In genomic region chr7:1136841-1137516, GRCh38 we compare ENCODE assay signal across 8 cellular contexts. TPM values are rescaled to one million over a fixed set of nuclear protein-coding genes. Genes with fewer than 3 reads are reported as not detected.
DNase-seq lines count a peak whose midpoint lies in the region; ATAC-seq and TF ChIP-seq lines count a peak whose summit lies in the region.

No MANE protein-coding gene starts in this region.

- H3K4me1 ChIP-seq in trophoblast cell (ENCODE audit: control insufficient read depth in 1 of 2, insufficient read depth in 2 of 2, low read length in 2 of 2), result peaks cover 8 to 10% of the 10 kb centered on the region in 2 experiments

- H4K8ac ChIP-seq in trophoblast cell (ENCODE audit: low read depth, low read length), result no peak overlapping the region

- H3K9ac ChIP-seq in trophoblast cell (ENCODE audit: low read length), result no peak overlapping the region

- H3K18ac ChIP-seq in trophoblast cell (ENCODE audit: low read length), result no peak overlapping the region

- TF ChIP-seq POLR2A in GM18505 (IDR thresholded peaks at IDR 0.05; ENCODE audit: borderline replicate concordance, extremely low read depth, insufficient read depth, insufficient read length), result peak; percentile 20

- H3K36me3 Mint-ChIP-seq in endothelial cell (ENCODE audit: low read depth, unreplicated experiment), result peaks cover 11% of the 10 kb centered on the region

- H3K27ac ChIP-seq in RWPE1 (peak overlapping the region; percentile 69), trophoblast cell (ENCODE audit: low read depth, low read length) (no peak overlapping the region)

- no CpG with 5 or more reads among the region's 9 CpGs for WGBS in trophoblast cell (ENCODE audit: extremely low coverage, insufficient coverage, insufficient read length)

- no peak overlapping the region for H4K91ac ChIP-seq in trophoblast cell (ENCODE audit: low read depth, low read length)

- TF ChIP-seq CTCF in RWPE1 (conservative IDR thresholded peaks at IDR 0.05; ENCODE audit: low read depth) (no peak), endothelial cell (IDR thresholded peaks at IDR 0.05; ENCODE audit: unreplicated experiment) (no peak)

- in situ Hi-C loops in ACHN (cut with HindIII; ENCODE audit: low pct_ligation_motif_present, low pct_unique_long_range_greater_than_20kb, low sequenced_read_pairs), result no loop called here

- peak overlapping the region; percentile 79 for H3K4me2 ChIP-seq in trophoblast cell (ENCODE audit: low read length)

- H3K4me3 ChIP-seq in trophoblast cell (ENCODE audit: low read depth, low read length), result peak overlapping the region; percentile 78

- no peak overlapping the region for H2BK120ac ChIP-seq in trophoblast cell (ENCODE audit: insufficient read depth, low read length, poor library complexity)

- H3K36me3 ChIP-seq in trophoblast cell (ENCODE audit: control insufficient read depth in 1 of 2, insufficient read depth in 2 of 2, low read length in 2 of 2), result peaks cover 0 to 1% of the 10 kb centered on the region in 2 experiments

- H3K4me3 Mint-ChIP-seq in endothelial cell (ENCODE audit: unreplicated experiment), result peak overlapping the region; percentile 87

- no peak overlapping the region for H3K4ac ChIP-seq in trophoblast cell (ENCODE audit: low read depth, low read length)

- POLR2A ChIA-PET in RWPE1 (lab: Yijun Ruan, JAX; ENCODE audit: low non-redundant PET), result no interaction called here

- H3K4me1 Mint-ChIP-seq in endothelial cell (ENCODE audit: unreplicated experiment), result peaks cover 8% of the 10 kb centered on the region

- peaks cover 3% of the 10 kb centered on the region for H3K79me1 ChIP-seq in trophoblast cell (ENCODE audit: low read length)

- no peak overlapping the region for H4K12ac ChIP-seq in trophoblast cell (ENCODE audit: low read depth, low read length)

- H3K79me2 ChIP-seq in trophoblast cell (ENCODE audit: control insufficient read depth, insufficient read depth, low read length, poor library complexity), result no peaks in the 10 kb centered on the region

- H3K27me3 Mint-ChIP-seq in endothelial cell (ENCODE audit: unreplicated experiment), result peaks cover 2% of the 10 kb centered on the region

- H3K27me3 ChIP-seq in trophoblast cell (ENCODE audit: insufficient read depth, low read length), result no peaks in the 10 kb centered on the region

- no peak overlapping the region for H3K14ac ChIP-seq in trophoblast cell (ENCODE audit: low read length)

- DNase-seq in ACHN (peak; percentile 20), RWPE1 (ENCODE audit: low spot score) (no peak), endothelial cell (ENCODE audit: low spot score) (no peak), trophoblast cell (no peak), UCSD-AML1 (lab: John Stamatoyannopoulos, UW; ENCODE audit: unreplicated experiment) (no peak), AG08395 (ENCODE audit: low spot score) (no peak)

- H3K9me3 Mint-ChIP-seq in endothelial cell (ENCODE audit: unreplicated experiment), result no peaks in the 10 kb centered on the region

- no peaks in the 10 kb centered on the region for H3K9me3 ChIP-seq in trophoblast cell (ENCODE audit: insufficient read depth, low read depth, low read length)

- no peak overlapping the region for H2BK5ac ChIP-seq in trophoblast cell (ENCODE audit: low read depth, low read length, poor library complexity)

- no peak for ATAC-seq in GM18505 (IDR thresholded peaks at IDR 0.05; ENCODE audit: unreplicated experiment)
- ATAC-seq in GM21515 (IDR thresholded peaks at IDR 0.05; ENCODE audit: unreplicated experiment), result no peak

- CTCF ChIA-PET in RWPE1 (lab: Yijun Ruan, JAX), result interaction anchor here (0.7 to 3.1 kb wide), 2 partner anchors 51 to 144 kb away, joined by 3 to 13 read pairs; no protein-coding TSS in a partner anchor

- no peak overlapping the region for H3K23ac ChIP-seq in trophoblast cell (ENCODE audit: low read length)

- H2BK12ac ChIP-seq in trophoblast cell (ENCODE audit: low read length), result no peak overlapping the region

- peak overlapping the region; percentile 10 for H2AFZ ChIP-seq in trophoblast cell (ENCODE audit: insufficient read depth, low read length, poor library complexity)

- no peak overlapping the region for H2AK5ac ChIP-seq in trophoblast cell (ENCODE audit: low read length)

- peak overlapping the region; percentile 10 for H3K27ac Mint-ChIP-seq in endothelial cell (ENCODE audit: unreplicated experiment)

RNA-seq across cellular contexts. Expression of gene ZFAND2A, which starts 23.0 kb away (rescaled TPM):
- 36.0 TPM for total RNA-seq in endothelial cell (ENCODE audit: unreplicated experiment)
- 24.2 and 26.7 TPM in 2 replicates for polyA plus RNA-seq in trophoblast cell (2013)

RNA-seq across cellular contexts. Expression of gene GPER1, which starts 49.1 kb away (rescaled TPM):
- 0.72 TPM for total RNA-seq in endothelial cell (ENCODE audit: unreplicated experiment)
- polyA plus RNA-seq in trophoblast cell (2013), result 5.2 and 5.3 TPM in 2 replicates
